1 cellular context compared by ENCODE assay signal in the genomic region with DNA sequence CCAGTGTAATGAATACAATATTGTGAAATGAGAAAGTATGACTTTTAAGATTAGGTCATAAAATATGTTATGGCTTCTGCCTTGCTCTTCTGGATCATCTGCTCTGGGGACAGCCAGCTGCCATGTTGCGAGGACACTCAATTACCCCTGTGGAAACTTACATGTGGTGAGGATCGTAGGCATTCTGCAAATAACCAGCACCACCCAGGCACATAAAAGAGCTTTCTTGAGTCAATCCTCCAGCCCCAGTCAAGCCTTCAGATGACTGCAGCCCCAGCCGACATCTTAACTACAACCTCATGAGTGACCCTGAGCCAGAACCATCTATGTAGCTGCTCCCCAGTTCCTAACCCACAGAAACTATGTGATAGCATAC.
A peak's percentile ranks its signal among the peaks of the same experiment; 100 is the strongest.
TF ChIP-seq lines count a peak whose summit lies in the region.

No MANE protein-coding gene starts in this region.

TF ChIP-seq in K562, 482 proteins besides CTCF, POLR2A, EP300 and RAD21:
- TF ChIP-seq RFX7 (CRISPR knock-in tag; IDR thresholded peaks at IDR 0.05), result no peak
- TF ChIP-seq, protein P1, sequence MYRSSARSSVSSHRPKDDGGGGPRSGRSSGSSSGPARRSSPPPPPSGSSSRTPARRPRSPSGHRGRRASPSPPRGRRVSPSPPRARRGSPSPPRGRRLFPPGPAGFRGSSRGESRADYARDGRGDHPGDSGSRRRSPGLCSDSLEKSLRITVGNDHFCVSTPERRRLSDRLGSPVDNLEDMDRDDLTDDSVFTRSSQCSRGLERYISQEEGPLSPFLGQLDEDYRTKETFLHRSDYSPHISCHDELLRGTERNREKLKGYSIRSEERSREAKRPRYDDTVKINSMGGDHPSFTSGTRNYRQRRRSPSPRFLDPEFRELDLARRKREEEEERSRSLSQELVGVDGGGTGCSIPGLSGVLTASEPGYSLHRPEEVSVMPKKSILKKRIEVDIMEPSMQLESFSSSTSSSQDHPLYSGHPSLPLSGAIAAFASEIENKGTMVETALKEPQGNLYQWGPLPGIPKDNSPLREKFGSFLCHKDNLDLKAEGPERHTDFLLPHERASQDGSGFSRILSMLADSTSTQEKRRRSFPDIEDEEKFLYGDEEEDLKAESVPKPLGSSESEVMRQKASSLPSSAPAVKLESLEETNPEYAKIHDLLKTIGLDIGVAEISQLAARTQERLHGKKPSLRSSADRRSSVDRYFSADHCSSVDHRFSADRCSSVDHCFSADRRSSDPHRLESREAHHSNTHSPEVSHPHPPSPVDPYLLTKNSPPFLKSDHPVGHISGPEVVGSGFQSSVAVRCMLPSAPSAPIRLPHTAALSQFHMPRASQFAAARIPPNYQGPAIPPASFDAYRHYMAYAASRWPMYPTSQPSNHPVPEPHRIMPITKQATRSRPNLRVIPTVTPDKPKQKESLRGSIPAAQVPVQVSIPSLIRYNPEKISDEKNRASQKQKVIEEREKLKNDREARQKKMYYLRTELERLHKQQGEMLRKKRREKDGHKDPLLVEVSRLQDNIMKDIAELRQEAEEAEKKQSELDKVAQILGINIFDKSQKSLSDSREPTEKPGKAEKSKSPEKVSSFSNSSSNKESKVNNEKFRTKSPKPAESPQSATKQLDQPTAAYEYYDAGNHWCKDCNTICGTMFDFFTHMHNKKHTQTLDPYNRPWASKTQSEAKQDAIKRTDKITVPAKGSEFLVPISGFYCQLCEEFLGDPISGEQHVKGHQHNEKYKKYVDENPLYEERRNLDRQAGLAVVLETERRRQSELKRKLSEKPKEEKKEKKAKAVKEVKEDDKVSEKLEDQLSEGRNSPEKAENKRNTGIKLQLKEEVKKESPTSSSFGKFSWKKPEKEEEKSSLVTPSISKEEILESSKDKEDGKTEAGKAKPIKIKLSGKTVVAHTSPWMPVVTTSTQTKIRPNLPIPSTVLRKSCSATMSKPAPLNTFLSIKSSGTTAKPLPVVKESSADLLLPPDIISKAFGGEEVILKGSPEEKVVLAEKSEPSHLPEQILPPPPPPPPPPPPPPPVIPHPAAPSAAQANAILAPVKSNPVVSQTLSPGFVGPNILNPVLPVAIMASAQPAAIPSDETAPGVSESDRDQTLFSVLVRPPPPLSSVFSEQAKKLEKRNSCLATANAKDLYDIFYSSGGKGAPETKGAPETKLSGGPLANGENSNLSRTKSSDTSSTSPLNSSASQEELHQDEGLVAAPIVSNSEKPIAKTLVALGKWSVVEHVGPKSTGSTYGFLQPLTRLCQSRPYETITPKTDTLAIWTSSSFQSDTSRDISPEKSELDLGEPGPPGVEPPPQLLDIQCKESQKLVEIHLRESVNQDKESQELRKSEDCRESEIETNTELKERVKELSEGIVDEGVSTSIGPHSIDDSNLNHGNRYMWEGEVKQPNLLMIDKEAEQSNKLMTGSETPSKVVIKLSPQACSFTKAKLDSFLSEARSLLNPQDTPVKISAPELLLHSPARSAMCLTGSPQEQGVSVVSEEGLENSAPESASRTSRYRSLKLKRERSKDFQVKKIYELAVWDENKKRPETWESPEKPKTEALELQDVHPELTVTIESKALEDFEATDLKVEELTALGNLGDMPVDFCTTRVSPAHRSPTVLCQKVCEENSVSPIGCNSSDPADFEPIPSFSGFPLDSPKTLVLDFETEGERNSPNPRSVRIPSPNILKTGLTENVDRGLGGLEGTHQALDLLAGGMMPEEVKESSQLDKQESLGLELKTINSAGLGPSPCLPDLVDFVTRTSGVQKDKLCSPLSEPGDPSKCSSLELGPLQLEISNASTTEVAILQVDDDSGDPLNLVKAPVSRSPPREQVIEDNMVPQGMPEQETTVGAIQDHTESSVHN (IDR thresholded peaks at IDR 0.05; ENCODE audit: borderline replicate concordance in 1 of 2, low read depth in 1 of 2), result no peak
- no peak for TF ChIP-seq ZNF24 (IDR thresholded peaks at IDR 0.05)
- no peak for TF ChIP-seq TEAD2 (tag; IDR thresholded peaks at IDR 0.05)
- TF ChIP-seq NFIC (IDR thresholded peaks at IDR 0.05), result no peak
- 0 out of 2 replicates have a peak, but pooled peaks have one; percentile 31 for TF ChIP-seq MED1 (CRISPR knock-in tag; IDR thresholded peaks at IDR 0.05; ENCODE audit: borderline replicate concordance)
- no peak for TF ChIP-seq MYC (IDR thresholded peaks at IDR 0.05; ENCODE audit: low read depth, low read length)
- TF ChIP-seq MYC (CRISPR knock-in tag; IDR thresholded peaks at IDR 0.05; ENCODE audit: borderline replicate concordance, low read depth), result no peak
- no peak for TF ChIP-seq MYNN (IDR thresholded peaks at IDR 0.05)
- TF ChIP-seq MYNN (CRISPR knock-in tag; IDR thresholded peaks at IDR 0.05), result no peak
- no peak for TF ChIP-seq DPF2 (IDR thresholded peaks at IDR 0.05)
- TF ChIP-seq, protein P2, sequence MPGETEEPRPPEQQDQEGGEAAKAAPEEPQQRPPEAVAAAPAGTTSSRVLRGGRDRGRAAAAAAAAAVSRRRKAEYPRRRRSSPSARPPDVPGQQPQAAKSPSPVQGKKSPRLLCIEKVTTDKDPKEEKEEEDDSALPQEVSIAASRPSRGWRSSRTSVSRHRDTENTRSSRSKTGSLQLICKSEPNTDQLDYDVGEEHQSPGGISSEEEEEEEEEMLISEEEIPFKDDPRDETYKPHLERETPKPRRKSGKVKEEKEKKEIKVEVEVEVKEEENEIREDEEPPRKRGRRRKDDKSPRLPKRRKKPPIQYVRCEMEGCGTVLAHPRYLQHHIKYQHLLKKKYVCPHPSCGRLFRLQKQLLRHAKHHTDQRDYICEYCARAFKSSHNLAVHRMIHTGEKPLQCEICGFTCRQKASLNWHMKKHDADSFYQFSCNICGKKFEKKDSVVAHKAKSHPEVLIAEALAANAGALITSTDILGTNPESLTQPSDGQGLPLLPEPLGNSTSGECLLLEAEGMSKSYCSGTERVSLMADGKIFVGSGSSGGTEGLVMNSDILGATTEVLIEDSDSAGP (CRISPR knock-in tag; IDR thresholded peaks at IDR 0.05), result no peak
- no peak for TF ChIP-seq SETDB1 (IDR thresholded peaks at IDR 0.05; ENCODE audit: low read length)
- no peak for TF ChIP-seq CREB1 (IDR thresholded peaks at IDR 0.05)
- TF ChIP-seq CREB1 (CRISPR knock-in tag; IDR thresholded peaks at IDR 0.05), result no peak
- no peak for TF ChIP-seq GATAD2B (IDR thresholded peaks at IDR 0.05; ENCODE audit: borderline replicate concordance)
- TF ChIP-seq, protein P3, sequence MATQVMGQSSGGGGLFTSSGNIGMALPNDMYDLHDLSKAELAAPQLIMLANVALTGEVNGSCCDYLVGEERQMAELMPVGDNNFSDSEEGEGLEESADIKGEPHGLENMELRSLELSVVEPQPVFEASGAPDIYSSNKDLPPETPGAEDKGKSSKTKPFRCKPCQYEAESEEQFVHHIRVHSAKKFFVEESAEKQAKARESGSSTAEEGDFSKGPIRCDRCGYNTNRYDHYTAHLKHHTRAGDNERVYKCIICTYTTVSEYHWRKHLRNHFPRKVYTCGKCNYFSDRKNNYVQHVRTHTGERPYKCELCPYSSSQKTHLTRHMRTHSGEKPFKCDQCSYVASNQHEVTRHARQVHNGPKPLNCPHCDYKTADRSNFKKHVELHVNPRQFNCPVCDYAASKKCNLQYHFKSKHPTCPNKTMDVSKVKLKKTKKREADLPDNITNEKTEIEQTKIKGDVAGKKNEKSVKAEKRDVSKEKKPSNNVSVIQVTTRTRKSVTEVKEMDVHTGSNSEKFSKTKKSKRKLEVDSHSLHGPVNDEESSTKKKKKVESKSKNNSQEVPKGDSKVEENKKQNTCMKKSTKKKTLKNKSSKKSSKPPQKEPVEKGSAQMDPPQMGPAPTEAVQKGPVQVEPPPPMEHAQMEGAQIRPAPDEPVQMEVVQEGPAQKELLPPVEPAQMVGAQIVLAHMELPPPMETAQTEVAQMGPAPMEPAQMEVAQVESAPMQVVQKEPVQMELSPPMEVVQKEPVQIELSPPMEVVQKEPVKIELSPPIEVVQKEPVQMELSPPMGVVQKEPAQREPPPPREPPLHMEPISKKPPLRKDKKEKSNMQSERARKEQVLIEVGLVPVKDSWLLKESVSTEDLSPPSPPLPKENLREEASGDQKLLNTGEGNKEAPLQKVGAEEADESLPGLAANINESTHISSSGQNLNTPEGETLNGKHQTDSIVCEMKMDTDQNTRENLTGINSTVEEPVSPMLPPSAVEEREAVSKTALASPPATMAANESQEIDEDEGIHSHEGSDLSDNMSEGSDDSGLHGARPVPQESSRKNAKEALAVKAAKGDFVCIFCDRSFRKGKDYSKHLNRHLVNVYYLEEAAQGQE (CRISPR knock-in tag; IDR thresholded peaks at IDR 0.05; ENCODE audit: low read depth), result no peak
- no peak for TF ChIP-seq KDM5B (IDR thresholded peaks at IDR 0.05; ENCODE audit: insufficient replicate concordance, low read depth, low read length)
- TF ChIP-seq STAG1 (CRISPR knock-in tag; IDR thresholded peaks at IDR 0.05; ENCODE audit: borderline replicate concordance), result no peak
- TF ChIP-seq PTRF (tag; IDR thresholded peaks at IDR 0.05), result 0 out of 2 replicates have a peak, but pooled peaks have one; percentile 13
TF ChIP-seq in K562: peak in this region for 2.
